18 cellular contexts compared by ENCODE assay signal in the genomic region with DNA sequence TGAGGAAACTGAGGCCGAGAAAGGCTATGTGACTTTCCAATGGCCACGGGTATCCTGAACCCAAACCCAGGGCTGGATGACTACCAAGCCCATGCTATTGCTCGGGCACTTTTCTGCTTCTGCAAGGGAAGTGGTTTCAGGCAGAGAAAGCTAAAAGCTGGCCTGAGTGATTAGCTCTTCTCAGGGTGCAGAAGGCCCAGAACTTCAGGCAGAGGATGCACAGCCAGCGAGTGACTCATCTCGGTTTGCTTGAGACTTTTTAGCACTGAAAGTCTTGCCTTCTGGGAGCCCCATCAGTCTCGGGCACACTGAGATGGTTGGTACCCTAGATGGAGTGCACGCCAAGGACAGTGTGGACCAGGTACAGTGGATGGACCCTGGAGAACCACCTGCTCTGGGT.
A peak's percentile ranks its signal among the peaks of the same experiment; 100 is the strongest.
DNase-seq lines count a peak whose midpoint lies in the region; ATAC-seq and TF ChIP-seq lines count a peak whose summit lies in the region.
"Had no signal": no experiment of that assay in that cellular context is flagged by ENCODE, and none has a peak within 500 bp of the region (broad histone marks: within the 10 kb centered on the region; RNA-seq: fewer than 3 reads in every experiment).

No MANE protein-coding gene starts in this region.

- ATAC-seq in Right ventricle myocardium inferior, result no peak
- ATAC-seq: K562, Panc1 had no signal

- H3K4me3 ChIP-seq in NB4 (ENCODE audit: low read depth, low read length) (no peak overlapping the region), fibroblast of mammary gland (ENCODE audit: control insufficient read depth, low read depth, low read length) (no peak overlapping the region)
- H3K4me3 ChIP-seq: K562 had no signal

- TF ChIP-seq CTCF in NB4 (IDR thresholded peaks at IDR 0.05; ENCODE audit: low read depth, low read length), result no peak
- no peak for TF ChIP-seq CTCF in fibroblast of mammary gland (conservative IDR thresholded peaks at IDR 0.05; ENCODE audit: control insufficient read depth, insufficient read depth, low read depth, low read length)

- peak; percentile 42 for DNase-seq in A172 (ENCODE audit: low spot score)
- peak; percentile 34 for DNase-seq in AG20443 (ENCODE audit: low spot score)
- peak; percentile 7 for DNase-seq in NB4 (ENCODE audit: low read depth)
- peak; percentile 77 for DNase-seq in fibroblast of mammary gland (ENCODE audit: low read depth)
- DNase-seq in Right ventricle myocardium inferior (ENCODE audit: missing footprints), result no peak
- no peak for DNase-seq in NCI-H82 (lab: John Stamatoyannopoulos, UW)
- no peak for DNase-seq in activated naive CD4-positive, alpha-beta T cell (lab: John Stamatoyannopoulos, UW)
- DNase-seq: C1 segment of cervical spinal cord, DMS 273 treated with DMSO at 0.1 percent for 48 hours, GF-D8, GOT3, NCI-H1105, NCI-H187, NCI-H345, Right ventricle myocardium superior, SK-N-SH had no signal

- no peak for TF ChIP-seq POLR2A in NB4 (IDR thresholded peaks at IDR 0.05; ENCODE audit: extremely low read depth, insufficient read length)

- intact Hi-C loops in Right ventricle myocardium inferior (cut with DNase I), result no loop called here

Comparison
In these comparisons a context has a peak if more than half of its experiments do, and no peak if none do; other contexts are left out.
1. DNase-seq: peak in A172 (single experiment), AG20443 (single experiment), NB4 (single experiment) and fibroblast of mammary gland (single experiment); none in Right ventricle myocardium inferior (single experiment), NCI-H82 (single experiment) and activated naive CD4-positive, alpha-beta T cell (0 of 4).